Comparison of ENCODE assay signal across 16 cellular contexts in the genomic region with DNA sequence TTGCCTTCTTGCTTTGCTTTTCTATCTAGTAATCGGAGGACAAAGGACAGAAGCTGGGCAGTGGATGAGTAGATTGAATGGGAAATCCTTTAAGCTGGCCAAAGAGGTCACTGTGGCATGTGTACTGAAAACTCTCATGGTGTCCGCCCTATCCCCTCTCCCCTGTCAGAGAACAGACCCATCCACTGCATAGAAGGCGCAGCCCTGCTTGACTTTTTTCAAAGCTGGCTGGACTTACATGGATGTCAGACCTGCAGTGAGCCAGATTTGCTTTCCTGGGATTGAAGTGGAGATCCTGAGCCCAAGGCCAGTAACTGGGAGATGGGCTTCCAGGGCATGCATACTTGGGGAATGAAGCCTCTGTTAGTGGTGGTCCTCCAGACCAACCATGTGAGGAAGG.
A peak's percentile ranks its signal among the peaks of the same experiment; 100 is the strongest.
DNase-seq lines count a peak whose midpoint lies in the region; ATAC-seq lines count a peak whose summit lies in the region.
"Had no signal": no experiment of that assay in that cellular context is flagged by ENCODE, and none has a peak within 500 bp of the region (broad histone marks: within the 10 kb centered on the region; RNA-seq: fewer than 3 reads in every experiment).

No MANE protein-coding gene starts in this region.

- H3K79me1 ChIP-seq in neuronal stem cell (ENCODE audit: low read depth, low read length), result no peaks in the 10 kb centered on the region

- no peak overlapping the region for H2AFZ ChIP-seq in neuronal stem cell (ENCODE audit: low read length)

- ATAC-seq in stimulated activated naive CD8-positive, alpha-beta T cell treated with anti-CD3 and anti-CD28 coated beads, Interleukin-15, amount 100 ng/mL, for 72 hours, result no peak
- ATAC-seq in stimulated activated naive CD8-positive, alpha-beta T cell treated with anti-CD3 and anti-CD28 coated beads, Interleukin-15, Interleukin-2, amounts not matched to agents 100 U/mL and 50 U/mL, for 24 hours, result no peak
- ATAC-seq: CD8-positive, alpha-beta T cell; HepG2 had no signal

- no peak overlapping the region for H2BK12ac ChIP-seq in neuronal stem cell (ENCODE audit: low read length)

- H3K4me3 Mint-ChIP-seq in stimulated activated naive CD8-positive, alpha-beta T cell treated with anti-CD3 and anti-CD28 coated beads, Interleukin-15, amount 100 ng/mL, for 72 hours, result no peak overlapping the region
- H3K4me3 Mint-ChIP-seq: CD14-positive monocyte; CD8-positive, alpha-beta T cell had no signal

- no peaks in the 10 kb centered on the region for H3K4me1 Mint-ChIP-seq in stimulated activated naive CD8-positive, alpha-beta T cell treated with anti-CD3 and anti-CD28 coated beads, Interleukin-15, amount 100 ng/mL, for 72 hours
- H3K4me1 Mint-ChIP-seq: CD14-positive monocyte had no signal

- H3K4me2 ChIP-seq in neuronal stem cell (ENCODE audit: insufficient read depth, low read length, poor library complexity, severe bottlenecking), result no peak overlapping the region
- H3K4me2 ChIP-seq: BLaER1 had no signal

- no peak overlapping the region for H3K18ac ChIP-seq in neuronal stem cell (ENCODE audit: low read length)

- H2AK5ac ChIP-seq in neuronal stem cell (ENCODE audit: low read depth, low read length), result no peak overlapping the region

- no peak overlapping the region for H2BK15ac ChIP-seq in neuronal stem cell (ENCODE audit: low read length)

- H2BK5ac ChIP-seq in neuronal stem cell (ENCODE audit: low read length), result no peak overlapping the region

- H4K91ac ChIP-seq in neuronal stem cell (ENCODE audit: low read depth, low read length, poor library complexity), result no peak overlapping the region

- WGBS in ectodermal cell, 2 experiments, result 84 to 88% methylated on average over 3 of the region's 3 CpGs
- WGBS in neuronal stem cell (ENCODE audit: extremely low coverage in 2 of 2, insufficient read length in 2 of 2, insufficient replicate concordance in 1 of 2), 2 donors, result no CpG with 5 or more reads among the region's 3 CpGs

- H3K36me3 ChIP-seq in ectodermal cell (ENCODE audit: control insufficient read depth, insufficient read depth, low read length), result no peaks in the 10 kb centered on the region
- peaks cover 0 to 17% of the 10 kb centered on the region in 2 donors for H3K36me3 ChIP-seq in neuronal stem cell (replicated peaks in 1 of 2; ENCODE audit: control insufficient read depth in 2 of 2, insufficient read depth in 2 of 2, low read length in 2 of 2)
- H3K36me3 ChIP-seq: BLaER1 had no signal

- no peak overlapping the region for H3K4ac ChIP-seq in neuronal stem cell (ENCODE audit: low read length)

- peak overlapping the region; percentile 3 to 6 for H3K27ac Mint-ChIP-seq in stimulated activated naive CD8-positive, alpha-beta T cell treated with anti-CD3 and anti-CD28 coated beads, Interleukin-15, amount 100 ng/mL, for 72 hours
- H3K27ac Mint-ChIP-seq: CD14-positive monocyte; CD8-positive, alpha-beta T cell had no signal

- peaks cover 11% of the 10 kb centered on the region for H3K4me1 ChIP-seq in ectodermal cell (ENCODE audit: control insufficient read depth, insufficient read depth, low read length)
- H3K4me1 ChIP-seq in neuronal stem cell (ENCODE audit: control insufficient read depth in 2 of 2, insufficient read depth in 1 of 2, low read depth in 1 of 2, low read length in 2 of 2), result peaks cover 6 to 14% of the 10 kb centered on the region in 2 donors
- H3K4me1 ChIP-seq: BLaER1 had no signal

- no peak overlapping the region for H4K8ac ChIP-seq in neuronal stem cell (ENCODE audit: low read depth, low read length)

- H3K14ac ChIP-seq in neuronal stem cell (ENCODE audit: low read length), result no peak overlapping the region

- no peak for DNase-seq in stimulated activated naive CD8-positive, alpha-beta T cell treated with anti-CD3 and anti-CD28 coated beads, Interleukin-15, amount 100 ng/mL, for 72 hours
- no peak for DNase-seq in stimulated activated naive CD8-positive, alpha-beta T cell treated with anti-CD3 and anti-CD28 coated beads, Interleukin-15, Interleukin-2, amounts not matched to agents 100 U/mL and 50 U/mL, for 24 hours
- DNase-seq in neuronal stem cell (ENCODE audit: low spot score) (peak; percentile 29), UCSD-AML1 (lab: John Stamatoyannopoulos, UW; ENCODE audit: unreplicated experiment) (no peak), CD1c-positive myeloid dendritic cell (ENCODE audit: extremely low spot score) (no peak)
- DNase-seq in activated CD4-positive, alpha-beta T cell treated with anti-CD3 and anti-CD28 coated beads for 4 hours, result no peak
- DNase-seq: 8988T; Calu3; CD8-positive, alpha-beta T cell; DMS79 treated with DMSO at 0.1 percent for 48 hours; GF-D8 had no signal

- no peak overlapping the region for H3K9ac ChIP-seq in neuronal stem cell (ENCODE audit: low read depth, low read length, poor library complexity)
- H3K9ac ChIP-seq: BLaER1 had no signal

- no peaks in the 10 kb centered on the region for H3K27me3 ChIP-seq in ectodermal cell (ENCODE audit: control insufficient read depth, insufficient read depth, low read length, poor library complexity, severe bottlenecking)
- H3K27me3 ChIP-seq in neuronal stem cell (ENCODE audit: control insufficient read depth in 3 of 3, insufficient read depth in 3 of 3, low read depth in 1 of 3, low read length in 3 of 3), result no peaks in the 10 kb centered on the region
- H3K27me3 ChIP-seq: BLaER1 had no signal

- peak overlapping the region; percentile 11 for H3K27ac ChIP-seq in ectodermal cell (ENCODE audit: insufficient read depth, low read depth, low read length, poor library complexity, severe bottlenecking)
- no peak overlapping the region for H3K27ac ChIP-seq in neuronal stem cell (replicated peaks; ENCODE audit: low read length)
- H3K27ac ChIP-seq: BLaER1 had no signal

- H2BK120ac ChIP-seq in neuronal stem cell (ENCODE audit: low read depth, low read length), result no peak overlapping the region

- H3K4me3 ChIP-seq in ectodermal cell (ENCODE audit: insufficient read depth, low read depth, low read length) (no peak overlapping the region), neuronal stem cell (ENCODE audit: low read length in 2 of 2) (no peak overlapping the region)
- H3K4me3 ChIP-seq: BLaER1, HAP-1 had no signal

- no peaks in the 10 kb centered on the region for H3K27me3 Mint-ChIP-seq in stimulated activated naive CD8-positive, alpha-beta T cell treated with anti-CD3 and anti-CD28 coated beads, Interleukin-15, amount 100 ng/mL, for 72 hours

- no peaks in the 10 kb centered on the region for H3K9me3 Mint-ChIP-seq in stimulated activated naive CD8-positive, alpha-beta T cell treated with anti-CD3 and anti-CD28 coated beads, Interleukin-15, amount 100 ng/mL, for 72 hours
- H3K9me3 Mint-ChIP-seq: CD8-positive, alpha-beta T cell had no signal

- H3K23ac ChIP-seq in neuronal stem cell (ENCODE audit: low read depth, low read length, poor library complexity), result no peak overlapping the region

- H3K9me3 ChIP-seq in ectodermal cell (ENCODE audit: control insufficient read depth, low read length) (no peaks in the 10 kb centered on the region), neuronal stem cell (replicated peaks in 1 of 2; ENCODE audit: control insufficient read depth in 2 of 2, insufficient read depth in 1 of 2, low read depth in 1 of 2, low read length in 2 of 2) (peaks cover 0 to 8% of the 10 kb centered on the region in 2 donors)
- H3K9me3 ChIP-seq: BLaER1, HAP-1 had no signal
